ENCODE assay signal across 14 cellular contexts in genomic region chr9:138044485-138045383, GRCh38.
A peak's percentile ranks its signal among the peaks of the same experiment; 100 is the strongest.
DNase-seq lines count a peak whose midpoint lies in the region; ATAC-seq and TF ChIP-seq lines count a peak whose summit lies in the region.
"Had no signal": no experiment of that assay in that cellular context is flagged by ENCODE, and none has a peak within 500 bp of the region (broad histone marks: within the 10 kb centered on the region; RNA-seq: fewer than 3 reads in every experiment).

No MANE protein-coding gene starts in this region.

- DNase-seq in D341Med (ENCODE audit: low spot score) = peak; percentile 21
- DNase-seq in Peyer's patch = peak in 2 of 3 donors; percentile 2 to 36
- peak; percentile 37 for DNase-seq in islet precursor cell
- peak; percentile 54 for DNase-seq in sciatic nerve (ENCODE audit: low spot score)
- DNase-seq in SKM-1 treated with dmso at 0.1 percent for 144 hours (lab: John Stamatoyannopoulos, UW; ENCODE audit: unreplicated experiment) = no peak
- no peak for DNase-seq in EL
- DNase-seq: activated CD4-positive, alpha-beta T cell treated with anti-CD3 and anti-CD28 coated beads for 1 hour; activated T-cell treated with anti-CD3 and anti-CD28 coated beads, Interleukin-2, amount 50 U/mL, for 1 hour; DMS 273 treated with DMSO at 0.1 percent for 48 hours; NCI-H1436 treated with DMSO at 0.1 percent for 48 hours; NCI-H510A; SHP77 treated with DMSO at 0.1 percent for 48 hours had no signal

- no peaks in the 10 kb centered on the region for H3K36me3 ChIP-seq in Peyer's patch
- H3K36me3 ChIP-seq: HAP-1 had no signal

- TF ChIP-seq CTCF in Peyer's patch (IDR thresholded peaks at IDR 0.05) = no peak

- ATAC-seq in sciatic nerve (no peak), GM18520 (IDR thresholded peaks at IDR 0.05; ENCODE audit: unreplicated experiment) (no peak)

- H3K4me1 ChIP-seq in Peyer's patch = no peaks in the 10 kb centered on the region
- H3K4me1 ChIP-seq: HAP-1 had no signal

- intact Hi-C loops in sciatic nerve (cut with DNase I) = no loop called here

- no peak overlapping the region for H3K27ac ChIP-seq in Peyer's patch

- no peaks in the 10 kb centered on the region for H3K27me3 ChIP-seq in Peyer's patch

- TF ChIP-seq POLR2A in Peyer's patch (IDR thresholded peaks at IDR 0.05) = no peak

- no peak overlapping the region for H3K4me3 ChIP-seq in Peyer's patch
- H3K4me3 ChIP-seq: HAP-1 had no signal

- no peaks in the 10 kb centered on the region for H3K9me3 ChIP-seq in Peyer's patch
- H3K9me3 ChIP-seq: HAP-1 had no signal

Comparison
In these comparisons a context has a peak if more than half of its experiments do, and no peak if none do; other contexts are left out.
1. DNase-seq: peak in D341Med (single experiment), Peyer's patch (2 of 3), islet precursor cell (single experiment) and sciatic nerve (single experiment); none in SKM-1 treated with dmso at 0.1 percent for 144 hours (single experiment) and EL (single experiment).